Comparison of ENCODE assay signal across 8 cellular contexts in the genomic region with DNA sequence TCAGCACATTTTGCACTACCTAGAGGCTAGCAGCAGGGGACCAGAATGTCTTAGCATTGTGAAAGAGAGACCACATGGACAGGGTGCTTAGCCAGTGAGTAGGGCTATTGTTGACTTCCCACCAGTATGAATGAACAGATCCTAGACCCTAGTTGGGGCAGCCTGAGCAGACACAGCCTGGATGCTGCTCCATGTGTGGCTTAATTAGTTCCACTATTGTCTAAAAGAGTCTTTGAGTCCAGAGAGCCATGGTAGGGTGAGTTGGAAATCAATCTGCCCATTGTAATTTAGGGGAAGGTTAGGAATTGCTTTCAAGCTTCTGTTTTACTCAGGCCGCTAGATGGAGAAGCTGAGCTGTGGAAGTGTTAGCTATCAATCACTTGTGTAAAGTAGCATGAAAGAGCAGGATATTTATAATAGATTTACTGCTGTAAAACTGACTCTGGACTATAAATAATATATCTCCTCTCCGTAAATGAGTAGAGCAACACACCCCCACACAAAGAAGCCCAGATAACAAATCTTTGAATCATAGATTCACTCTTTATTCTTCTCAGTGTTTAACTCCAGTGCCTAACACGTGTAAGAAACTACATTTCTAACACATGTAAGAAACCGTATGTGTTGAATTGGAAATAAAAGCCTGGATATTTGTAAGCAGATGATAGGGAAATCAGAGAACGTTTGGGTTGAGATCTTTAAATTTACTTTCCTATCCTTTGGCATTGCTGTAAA. TPM values are rescaled to one million over a fixed set of nuclear protein-coding genes. Genes with fewer than 3 reads are reported as not detected.
DNase-seq lines count a peak whose midpoint lies in the region; ATAC-seq and TF ChIP-seq lines count a peak whose summit lies in the region.

No MANE protein-coding gene starts in this region.

- peak; percentile 3 for DNase-seq in DMS79 treated with DMSO at 0.1 percent for 48 hours (lab: John Stamatoyannopoulos, UW)
- DNase-seq in DMS79 (lab: John Stamatoyannopoulos, UW) = no peak
- DNase-seq in HFF-Myc (ENCODE audit: extremely low read depth, low read depth) = no peak
- DNase-seq in NCI-H2081 (lab: John Stamatoyannopoulos, UW) = peak; percentile 43 to 66
- DNase-seq in activated CD4-positive, alpha-beta memory T cell treated with anti-CD3 and anti-CD28 coated beads for 36 hours = peak; percentile 59
- DNase-seq in left cardiac atrium = no peak
- no peak for DNase-seq in sciatic nerve (ENCODE audit: low spot score)
- DNase-seq in UCSD-AML1 (lab: John Stamatoyannopoulos, UW; ENCODE audit: unreplicated experiment) = no peak

- no peak overlapping the region for H3K27ac Mint-ChIP-seq in activated CD4-positive, alpha-beta memory T cell treated with anti-CD3 and anti-CD28 coated beads for 36 hours

- CTCF ChIA-PET in activated CD4-positive, alpha-beta memory T cell treated with anti-CD3 and anti-CD28 coated beads for 36 hours (lab: Charles Lee) = interaction anchor here (0.5 to 6.2 kb wide), 17 partner anchors 9 to 1094 kb away, joined by 3 to 42 read pairs (median 8); a partner anchor contains a TSS

- ATAC-seq in left cardiac atrium = peak; percentile 46 to 66
- peak; percentile 51 for ATAC-seq in sciatic nerve

- H3K4me3 ChIP-seq in HFF-Myc (replicated peaks; ENCODE audit: low read depth, low read length) = no peak overlapping the region

- POLR2A ChIA-PET in activated CD4-positive, alpha-beta memory T cell treated with anti-CD3 and anti-CD28 coated beads for 36 hours (lab: Charles Lee) = no interaction called here

- TF ChIP-seq CTCF in HFF-Myc (IDR thresholded peaks at IDR 0.05; ENCODE audit: low read depth, low read length, missing control alignments) = peak; percentile 53

- peaks cover 70% of the 10 kb centered on the region for H3K4me1 Mint-ChIP-seq in activated CD4-positive, alpha-beta memory T cell treated with anti-CD3 and anti-CD28 coated beads for 36 hours (ENCODE audit: low read depth)

- H3K36me3 Mint-ChIP-seq in activated CD4-positive, alpha-beta memory T cell treated with anti-CD3 and anti-CD28 coated beads for 36 hours = no peaks in the 10 kb centered on the region

- H3K9me3 Mint-ChIP-seq in activated CD4-positive, alpha-beta memory T cell treated with anti-CD3 and anti-CD28 coated beads for 36 hours = no peaks in the 10 kb centered on the region

- H3K4me3 Mint-ChIP-seq in activated CD4-positive, alpha-beta memory T cell treated with anti-CD3 and anti-CD28 coated beads for 36 hours = no peak overlapping the region

- intact Hi-C loops in activated CD4-positive, alpha-beta memory T cell treated with anti-CD3 and anti-CD28 coated beads for 36 hours (cut with micrococcal nuclease) = loop anchor here (1.0 to 5.0 kb wide), 4 partner anchors 160 to 540 kb away; no protein-coding TSS in a partner anchor
- intact Hi-C loops in left cardiac atrium (cut with DNase I) = no loop called here
- intact Hi-C loops in sciatic nerve (cut with DNase I) = no loop called here

- no peaks in the 10 kb centered on the region for H3K27me3 Mint-ChIP-seq in activated CD4-positive, alpha-beta memory T cell treated with anti-CD3 and anti-CD28 coated beads for 36 hours

RNA-seq across cellular contexts. Expression of a gene that starts 4.1 kb away (rescaled TPM):
- 10 to 100 TPM; 11.7 to 14.4 TPM for total RNA-seq in activated CD4-positive, alpha-beta memory T cell treated with anti-CD3 and anti-CD28 coated beads for 36 hours
- under 1 TPM; 0.08 to 0.35 TPM for total RNA-seq in left cardiac atrium
- total RNA-seq in sciatic nerve = 0.22 TPM

RNA-seq across cellular contexts. Expression of a gene that starts 50.9 kb away (rescaled TPM):
- total RNA-seq in activated CD4-positive, alpha-beta memory T cell treated with anti-CD3 and anti-CD28 coated beads for 36 hours = 1 to 10 TPM; 3.3 to 4.4 TPM
- total RNA-seq in left cardiac atrium (1 to 10 TPM in 1 of 2 donors, under 1 TPM in 1; 0.41 to 1.5 TPM), sciatic nerve (9.1 TPM)

Comparison
In these comparisons a context has a peak if more than half of its experiments do, and no peak if none do; other contexts are left out.
1. DNase-seq: peak in DMS79 treated with DMSO at 0.1 percent for 48 hours (single experiment), NCI-H2081 (2 of 2) and activated CD4-positive, alpha-beta memory T cell treated with anti-CD3 and anti-CD28 coated beads for 36 hours (single experiment); none in DMS79 (single experiment), HFF-Myc (single experiment), left cardiac atrium (single experiment), sciatic nerve (single experiment) and UCSD-AML1 (single experiment).
2. RNA of a gene that starts 4.1 kb away (total RNA-seq): 11.7 to 14.4 TPM in activated CD4-positive, alpha-beta memory T cell treated with anti-CD3 and anti-CD28 coated beads for 36 hours; 0.08 to 0.35 TPM in left cardiac atrium and 0.22 TPM in sciatic nerve (single experiment); every median in the first group is over 4 times any median in the second.